Comparison of ENCODE assay signal across 19 cellular contexts in the genomic region with DNA sequence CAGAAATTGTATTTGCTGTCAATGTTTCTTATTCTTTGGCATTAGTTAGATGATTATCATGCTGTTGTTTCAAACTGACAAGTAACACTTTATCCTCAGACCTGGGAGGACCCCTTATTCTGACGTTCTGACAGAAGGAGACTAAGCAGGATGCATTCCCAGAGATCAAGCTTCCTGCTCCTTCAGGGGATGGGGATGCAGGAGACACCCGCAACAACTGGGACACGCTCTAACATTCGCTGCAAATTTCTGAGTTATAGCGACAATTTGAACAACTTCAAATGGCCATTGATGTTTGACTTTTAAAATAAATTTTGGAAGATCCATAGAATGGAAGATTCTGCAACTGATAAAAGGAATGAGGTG.
"Had no signal": no experiment of that assay in that cellular context is flagged by ENCODE, and none has a peak within 500 bp of the region (broad histone marks: within the 10 kb centered on the region; RNA-seq: fewer than 3 reads in every experiment).

No MANE protein-coding gene starts in this region.

- H3K4me3 Mint-ChIP-seq: activated CD4-positive, alpha-beta T cell treated with anti-CD3 and anti-CD28 coated beads, Interleukin-2, amount 10 ng/mL, durations not matched to agents 24 days and 14 days; activated CD8-positive, alpha-beta T cell treated with anti-CD3 and anti-CD28 coated beads for 36 hours; nephron progenitor cell had no signal

- H3K27ac Mint-ChIP-seq: activated CD4-positive, alpha-beta T cell treated with anti-CD3 and anti-CD28 coated beads, Interleukin-2, amount 10 ng/mL, durations not matched to agents 24 days and 14 days; activated CD8-positive, alpha-beta T cell treated with anti-CD3 and anti-CD28 coated beads for 36 hours; nephron progenitor cell had no signal

- H3K36me3 ChIP-seq: adrenal gland, breast epithelium, esophagus muscularis mucosa, gastroesophageal sphincter, heart left ventricle, tibial nerve, uterus had no signal

- H3K4me1 ChIP-seq: adrenal gland, breast epithelium, psoas muscle, uterus had no signal

- H3K4me3 ChIP-seq: adrenal gland, breast epithelium, coronary artery, esophagus muscularis mucosa, gastroesophageal sphincter, heart left ventricle, psoas muscle, tibial nerve, uterus had no signal

- DNase-seq: activated CD4-positive, alpha-beta T cell treated with anti-CD3 and anti-CD28 coated beads, Interleukin-2, amount 10 ng/mL, durations not matched to agents 24 days and 14 days; activated effector memory CD4-positive, alpha-beta T cell treated with Interleukin-2 at 50 U/mL for 16 hours; activated naive CD4-positive, alpha-beta T cell treated with anti-CD3 and anti-CD28 coated beads, Interleukin-2, amount 50 U/mL, for 16 hours; activated T-cell treated with anti-CD3 and anti-CD28 coated beads, Interleukin-2, amount 50 U/mL, for 1 hour; adrenal gland; heart left ventricle; left ventricle myocardium superior; nephron progenitor cell; psoas muscle; right cardiac atrium; substantia nigra; uterus had no signal

- H3K27ac ChIP-seq: adrenal gland, breast epithelium, coronary artery, esophagus muscularis mucosa, gastroesophageal sphincter, heart left ventricle, psoas muscle, tibial nerve, uterus had no signal

- H3K9me3 ChIP-seq: adrenal gland, esophagus muscularis mucosa, psoas muscle, uterus had no signal

- FAIRE-seq: astrocyte had no signal
